ENCODE assay signal across 22 cellular contexts in the genomic region with DNA sequence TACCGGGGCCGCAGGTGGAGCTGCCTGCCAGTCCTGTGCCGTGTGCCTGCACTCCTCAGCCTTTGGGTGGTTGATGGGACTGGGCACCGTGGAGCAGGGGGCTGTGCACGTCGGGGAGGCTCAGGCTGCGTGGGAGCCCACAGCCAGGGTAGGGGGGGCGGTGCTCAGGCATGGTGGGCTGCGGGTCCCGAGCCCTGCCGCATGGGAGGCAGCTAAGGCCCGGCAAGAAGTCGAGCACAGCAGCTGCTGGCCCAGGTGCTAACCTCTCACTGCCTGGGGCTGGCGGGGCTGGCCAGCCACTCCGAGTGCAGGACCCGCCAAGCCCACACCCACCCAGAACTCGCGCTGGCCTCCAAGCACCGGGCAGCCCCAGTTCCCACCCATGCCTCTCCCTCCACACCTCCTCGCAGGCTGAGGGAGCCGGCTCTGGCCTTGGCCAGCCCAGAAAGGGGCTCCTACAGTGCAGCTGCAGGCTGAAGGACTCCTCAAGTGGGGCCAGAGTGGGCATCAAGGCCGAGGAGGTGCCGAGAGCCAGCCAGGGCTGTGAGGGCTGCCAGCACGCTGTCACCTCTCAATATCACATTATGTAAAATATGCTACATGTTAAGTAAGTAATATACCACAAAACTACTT.
"Had no signal": no experiment of that assay in that cellular context is flagged by ENCODE, and none has a peak within 500 bp of the region (broad histone marks: within the 10 kb centered on the region; RNA-seq: fewer than 3 reads in every experiment).

No MANE protein-coding gene starts in this region.

- H3K27ac Mint-ChIP-seq: naive thymus-derived CD8-positive, alpha-beta T cell; nephron progenitor cell; stimulated activated naive CD8-positive, alpha-beta T cell treated with anti-CD3 and anti-CD28 coated beads, Interleukin-15, amount 100 ng/mL, for 72 hours had no signal

- H3K36me3 ChIP-seq: left lung, ovary, right lobe of liver, suprapubic skin, transverse colon, upper lobe of right lung, vagina had no signal

- H3K4me3 ChIP-seq: dorsolateral prefrontal cortex, left lung, ovary, right lobe of liver, suprapubic skin, transverse colon, upper lobe of right lung, vagina had no signal

- H3K27ac ChIP-seq: dorsolateral prefrontal cortex, left lung, ovary, right lobe of liver, suprapubic skin, transverse colon, upper lobe of right lung, vagina had no signal

- H3K36me3 Mint-ChIP-seq: naive thymus-derived CD8-positive, alpha-beta T cell had no signal

- DNase-seq: dorsolateral prefrontal cortex; effector CD4-positive, alpha-beta T cell; hypothalamus; left lung; mesenchymal stem cell; midbrain; nephron progenitor cell; occipital lobe; ovary; retina; right lobe of liver; small intestine; stimulated activated CD4-positive, alpha-beta T cell treated with anti-CD3 and anti-CD28 coated beads, Interleukin-12 subunit alpha, Interleukin-12 subunit beta, amount 100 ng/mL, for 4 hours; stimulated activated CD4-positive, alpha-beta T cell treated with anti-CD3 and anti-CD28 coated beads, Interleukin-4, amount 100 ng/mL, for 4 hours; stimulated activated naive CD8-positive, alpha-beta T cell treated with anti-CD3 and anti-CD28 coated beads, Interleukin-15, amount 100 ng/mL, for 72 hours; transverse colon; upper lobe of right lung had no signal

- H3K9me3 Mint-ChIP-seq: nephron progenitor cell; stimulated activated naive CD8-positive, alpha-beta T cell treated with anti-CD3 and anti-CD28 coated beads, Interleukin-15, amount 100 ng/mL, for 72 hours had no signal

- H3K27me3 ChIP-seq: dorsolateral prefrontal cortex, left lung, ovary, right lobe of liver, suprapubic skin, transverse colon, upper lobe of right lung, vagina had no signal

- H3K9me3 ChIP-seq: ovary, right lobe of liver, suprapubic skin, transverse colon, vagina had no signal

- ATAC-seq: left lung; naive thymus-derived CD8-positive, alpha-beta T cell; right lobe of liver; stimulated activated naive CD8-positive, alpha-beta T cell treated with anti-CD3 and anti-CD28 coated beads, Interleukin-15, amount 100 ng/mL, for 72 hours; upper lobe of right lung had no signal

- H3K4me3 Mint-ChIP-seq: naive thymus-derived CD8-positive, alpha-beta T cell; nephron progenitor cell; stimulated activated naive CD8-positive, alpha-beta T cell treated with anti-CD3 and anti-CD28 coated beads, Interleukin-15, amount 100 ng/mL, for 72 hours had no signal

- H3K4me1 Mint-ChIP-seq: naive thymus-derived CD8-positive, alpha-beta T cell; nephron progenitor cell; stimulated activated naive CD8-positive, alpha-beta T cell treated with anti-CD3 and anti-CD28 coated beads, Interleukin-15, amount 100 ng/mL, for 72 hours had no signal

- FAIRE-seq: frontal cortex, keratinocyte, small intestine had no signal

- H3K27me3 Mint-ChIP-seq: naive thymus-derived CD8-positive, alpha-beta T cell; stimulated activated naive CD8-positive, alpha-beta T cell treated with anti-CD3 and anti-CD28 coated beads, Interleukin-15, amount 100 ng/mL, for 72 hours had no signal

- H3K4me1 ChIP-seq: left lung, right lobe of liver, suprapubic skin, transverse colon, upper lobe of right lung, vagina had no signal
